ENCODE assay signal across 17 cellular contexts in genomic region chr5:118552731-118553360, GRCh38.
"Had no signal": no experiment of that assay in that cellular context is flagged by ENCODE, and none has a peak within 500 bp of the region (broad histone marks: within the 10 kb centered on the region; RNA-seq: fewer than 3 reads in every experiment).

No MANE protein-coding gene starts in this region.

- DNase-seq: colonic mucosa; cortex of kidney; dermis blood vessel endothelial cell; dorsolateral prefrontal cortex; effector CD4-positive, alpha-beta T cell; effector memory CD4-positive, alpha-beta T cell; hippocampal formation; left colon; lower lobe of right lung; mucosa of descending colon; naive B cell had no signal

- H3K9me3 Mint-ChIP-seq: mesothelial cell of epicardium had no signal

- H3K27me3 ChIP-seq: colonic mucosa, dorsolateral prefrontal cortex, esophagus muscularis mucosa, foreskin keratinocyte, gastroesophageal sphincter, heart left ventricle had no signal

- ATAC-seq: foreskin keratinocyte, left colon, left lobe of liver, mucosa of descending colon had no signal

- H3K27ac Mint-ChIP-seq: mesothelial cell of epicardium, naive B cell had no signal

- H3K36me3 ChIP-seq: colonic mucosa, esophagus muscularis mucosa, gastroesophageal sphincter, heart left ventricle, lower lobe of right lung had no signal

- H3K4me1 Mint-ChIP-seq: naive B cell had no signal

- H3K9me3 ChIP-seq: colonic mucosa, esophagus muscularis mucosa, gastroesophageal sphincter, heart left ventricle, lower lobe of right lung, mucosa of descending colon had no signal

- H3K4me3 ChIP-seq: colonic mucosa, dorsolateral prefrontal cortex, esophagus muscularis mucosa, gastroesophageal sphincter, heart left ventricle, lower lobe of right lung, mucosa of descending colon had no signal

- H3K27ac ChIP-seq: colonic mucosa, dorsolateral prefrontal cortex, esophagus muscularis mucosa, foreskin keratinocyte, gastroesophageal sphincter, lower lobe of right lung had no signal

- H3K4me1 ChIP-seq: colonic mucosa, esophagus muscularis mucosa, gastroesophageal sphincter, lower lobe of right lung had no signal

- H3K4me3 Mint-ChIP-seq: mesothelial cell of epicardium, naive B cell had no signal

- H3K36me3 Mint-ChIP-seq: mesothelial cell of epicardium, naive B cell had no signal
